ENCODE assay signal across 8 cellular contexts in the genomic region with DNA sequence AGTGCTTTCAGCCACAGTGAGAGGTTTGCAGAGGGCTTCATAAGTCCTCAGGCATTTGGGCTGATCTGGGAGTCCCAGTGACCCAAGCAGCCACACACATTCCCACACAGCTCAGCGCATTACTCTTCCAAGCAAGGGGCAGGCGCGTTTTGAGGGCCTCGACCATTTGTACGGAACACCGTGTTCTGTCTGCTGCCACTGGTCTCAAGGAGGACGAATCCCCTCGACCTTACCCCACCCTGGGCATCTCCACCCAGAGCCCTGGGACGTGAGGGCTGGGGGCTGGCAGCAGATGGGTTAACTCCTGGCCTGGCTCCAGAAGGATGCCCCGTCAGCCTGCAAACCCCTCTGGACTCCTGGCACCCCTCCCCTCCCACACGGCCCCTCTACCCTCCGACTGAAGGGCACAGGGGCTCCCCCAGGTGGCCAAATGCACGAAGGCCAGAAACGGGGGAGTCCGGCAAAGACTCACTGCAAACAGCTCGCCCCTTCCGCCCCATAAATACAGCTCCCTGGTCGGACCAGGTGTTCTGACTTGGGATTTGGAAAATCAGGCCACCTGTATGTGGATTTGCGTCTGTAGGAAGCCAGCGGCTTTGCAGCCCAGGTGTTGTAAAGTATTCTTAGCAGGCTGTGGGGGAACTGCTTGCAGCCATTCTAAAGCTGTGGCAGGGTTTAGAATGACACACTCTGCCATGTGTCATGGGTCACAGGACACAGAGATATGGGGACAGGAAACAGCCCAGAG.
A peak's percentile ranks its signal among the peaks of the same experiment; 100 is the strongest.
DNase-seq lines count a peak whose midpoint lies in the region; ATAC-seq and TF ChIP-seq lines count a peak whose summit lies in the region.

No MANE protein-coding gene starts in this region.

- DNase-seq in NCI-H226 (peak; percentile 29), medulla oblongata (ENCODE audit: extremely low spot score) (peak; percentile 83)
- DNase-seq in activated CD4-positive, alpha-beta T cell treated with anti-CD3 and anti-CD28 coated beads for 48 hours: peak; percentile 78
- DNase-seq in stimulated activated CD8-positive, alpha-beta memory T cell treated with anti-CD3 and anti-CD28 coated beads, Interleukin-15, amount 100 ng/mL, for 1 hour (ENCODE audit: low read depth): peak; percentile 22

- peak; percentile 10 for TF ChIP-seq POLR2A in GM10847 (IDR thresholded peaks at IDR 0.05; ENCODE audit: extremely low read depth, insufficient read length)

- no peaks in the 10 kb centered on the region for H3K27me3 ChIP-seq in duodenal mucosa (ENCODE audit: control insufficient read depth in 1 of 2, insufficient read depth in 2 of 2, low read length in 2 of 2)

- no peaks in the 10 kb centered on the region for H3K9me3 ChIP-seq in duodenal mucosa (ENCODE audit: control insufficient read depth in 1 of 2, low read length in 2 of 2)

- peak overlapping the region; percentile 73 for H3K27ac ChIP-seq in duodenal mucosa (ENCODE audit: low read depth, low read length)

- no peaks in the 10 kb centered on the region for H3K36me3 ChIP-seq in duodenal mucosa (ENCODE audit: control insufficient read depth in 1 of 2, insufficient read depth in 2 of 2, low read length in 2 of 2)

- H3K9ac ChIP-seq in duodenal mucosa (ENCODE audit: low read depth in 1 of 2, low read length in 2 of 2): peak overlapping the region; percentile 48 to 54

- H3K4me1 ChIP-seq in duodenal mucosa (ENCODE audit: control insufficient read depth in 1 of 2, insufficient read depth in 2 of 2, low read length in 2 of 2): peaks cover 36 to 41% of the 10 kb centered on the region in 2 donors

- ATAC-seq in HG02588 (IDR thresholded peaks at IDR 0.05; ENCODE audit: unreplicated experiment): peak; percentile 26
- ATAC-seq in GM18517 (IDR thresholded peaks at IDR 0.05; ENCODE audit: unreplicated experiment): no peak

- H3K4me3 ChIP-seq in duodenal mucosa (ENCODE audit: low read depth in 1 of 2, low read length in 2 of 2): peak overlapping the region in 1 of 2 donors; percentile 23

Comparison
In these comparisons a context has a peak if more than half of its experiments do, and no peak if none do; other contexts are left out.
1. DNase-seq: peak in every context shown above with its lines; median percentile 83 in medulla oblongata; 78 in activated CD4-positive, alpha-beta T cell treated with anti-CD3 and anti-CD28 coated beads for 48 hours; 29 in NCI-H226; 22 in stimulated activated CD8-positive, alpha-beta memory T cell treated with anti-CD3 and anti-CD28 coated beads, Interleukin-15, amount 100 ng/mL, for 1 hour.